26 cellular contexts compared by ENCODE assay signal in the genomic region with DNA sequence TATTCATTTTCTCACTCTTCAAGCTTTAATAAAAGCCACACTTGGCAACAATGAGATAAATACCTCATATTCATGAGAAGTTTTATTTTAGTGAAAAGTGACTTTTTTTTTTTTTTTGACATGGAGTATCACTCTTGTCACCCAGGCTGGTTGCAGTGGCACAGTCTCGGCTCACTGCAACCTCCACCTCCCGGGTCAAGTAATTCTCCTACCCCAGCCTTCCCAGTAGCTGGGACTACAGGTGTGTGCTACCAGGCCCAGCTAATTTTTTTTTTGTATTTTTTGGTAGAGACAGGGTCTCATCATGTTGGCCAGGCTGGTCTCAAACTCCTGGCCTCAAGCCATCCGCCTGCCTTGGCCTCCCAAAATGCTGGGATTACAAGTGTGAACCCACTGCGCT. TPM values are rescaled to one million over a fixed set of nuclear protein-coding genes. Genes with fewer than 3 reads are reported as not detected.
"Had no signal": no experiment of that assay in that cellular context is flagged by ENCODE, and none has a peak within 500 bp of the region (broad histone marks: within the 10 kb centered on the region; RNA-seq: fewer than 3 reads in every experiment).

No MANE protein-coding gene starts in this region.

- H3K36me3 ChIP-seq: esophagus muscularis mucosa, gastrocnemius medialis, heart right ventricle, left ventricle myocardium inferior, lower lobe of right lung, right atrium auricular region, sigmoid colon, tibial nerve, upper lobe of right lung, vagina had no signal

- H3K27ac ChIP-seq: dorsolateral prefrontal cortex, epithelial cell of prostate, esophagus muscularis mucosa, gastrocnemius medialis, heart right ventricle, left ventricle myocardium inferior, lower lobe of right lung, right atrium auricular region, sigmoid colon, skin epidermis, testis, tibial nerve, upper lobe of right lung, vagina had no signal

- H3K4me3 ChIP-seq: dorsolateral prefrontal cortex, esophagus muscularis mucosa, gastrocnemius medialis, heart right ventricle, left ventricle myocardium inferior, lower lobe of right lung, right atrium auricular region, sigmoid colon, skin epidermis, testis, tibial nerve, upper lobe of right lung, vagina had no signal

- DNase-seq: cortex of kidney; dorsolateral prefrontal cortex; effector memory CD4-positive, alpha-beta T cell; gastrocnemius medialis; heart right ventricle; hypothalamus; immature natural killer cell; left cardiac atrium; left ventricle myocardium inferior; lower lobe of right lung; midbrain; sigmoid colon; stimulated activated CD4-positive, alpha-beta T cell treated with anti-CD3 and anti-CD28 coated beads, Interleukin-2, amount 100 ng/mL, for 24 hours; stimulated activated CD4-positive, alpha-beta T cell treated with anti-CD3 and anti-CD28 coated beads, Interleukin-4, amount 100 ng/mL, for 4 hours; stimulated activated naive B cell treated with anti-CD40 and anti-IgM and Interleukin-4, amounts not matched to agents 10 μg/mL and 1 μg/mL and 100 μg/mL, for 72 hours; stimulated activated naive CD8-positive, alpha-beta T cell treated with anti-CD3 and anti-CD28 coated beads, Interleukin-15, amount 100 ng/mL, for 72 hours; testis; upper lobe of right lung had no signal

- H3K4me1 ChIP-seq: lower lobe of right lung, upper lobe of right lung, vagina had no signal

- H3K27ac Mint-ChIP-seq: immature natural killer cell; memory B cell; natural killer cell treated with Interleukin-12 subunit alpha and Interleukin-12 subunit beta and Interleukin-15 and Interleukin-18, amount 100 ng/mL, for 72 hours; stimulated activated naive B cell treated with anti-CD40 and anti-IgM and Interleukin-4, amounts not matched to agents 10 μg/mL and 1 μg/mL and 100 μg/mL, for 72 hours; stimulated activated naive CD8-positive, alpha-beta T cell treated with anti-CD3 and anti-CD28 coated beads, Interleukin-15, amount 100 ng/mL, for 72 hours had no signal

- H3K9me3 ChIP-seq: esophagus muscularis mucosa, gastrocnemius medialis, heart right ventricle, left ventricle myocardium inferior, lower lobe of right lung, right atrium auricular region, sigmoid colon, testis, tibial nerve, upper lobe of right lung, vagina had no signal

- H3K9me3 Mint-ChIP-seq: immature natural killer cell; memory B cell; natural killer cell treated with Interleukin-12 subunit alpha and Interleukin-12 subunit beta and Interleukin-15 and Interleukin-18, amount 100 ng/mL, for 72 hours; stimulated activated naive B cell treated with anti-CD40 and anti-IgM and Interleukin-4, amounts not matched to agents 10 μg/mL and 1 μg/mL and 100 μg/mL, for 72 hours; stimulated activated naive CD8-positive, alpha-beta T cell treated with anti-CD3 and anti-CD28 coated beads, Interleukin-15, amount 100 ng/mL, for 72 hours had no signal

- H3K36me3 Mint-ChIP-seq: immature natural killer cell; memory B cell; natural killer cell treated with Interleukin-12 subunit alpha and Interleukin-12 subunit beta and Interleukin-15 and Interleukin-18, amount 100 ng/mL, for 72 hours; stimulated activated naive B cell treated with anti-CD40 and anti-IgM and Interleukin-4, amounts not matched to agents 10 μg/mL and 1 μg/mL and 100 μg/mL, for 72 hours had no signal

- H3K4me3 Mint-ChIP-seq: immature natural killer cell; memory B cell; natural killer cell treated with Interleukin-12 subunit alpha and Interleukin-12 subunit beta and Interleukin-15 and Interleukin-18, amount 100 ng/mL, for 72 hours; stimulated activated naive B cell treated with anti-CD40 and anti-IgM and Interleukin-4, amounts not matched to agents 10 μg/mL and 1 μg/mL and 100 μg/mL, for 72 hours; stimulated activated naive CD8-positive, alpha-beta T cell treated with anti-CD3 and anti-CD28 coated beads, Interleukin-15, amount 100 ng/mL, for 72 hours had no signal

- H3K4me1 Mint-ChIP-seq: immature natural killer cell; memory B cell; stimulated activated naive B cell treated with anti-CD40 and anti-IgM and Interleukin-4, amounts not matched to agents 10 μg/mL and 1 μg/mL and 100 μg/mL, for 72 hours; stimulated activated naive CD8-positive, alpha-beta T cell treated with anti-CD3 and anti-CD28 coated beads, Interleukin-15, amount 100 ng/mL, for 72 hours had no signal

- H3K27me3 ChIP-seq: esophagus muscularis mucosa, gastrocnemius medialis, heart right ventricle, right atrium auricular region, sigmoid colon, testis, tibial nerve, upper lobe of right lung, vagina had no signal

RNA-seq across cellular contexts. Expression of a gene that starts 47.0 kb away (rescaled TPM):
- polyA plus RNA-seq: immature natural killer cell had no signal
